In genomic region chr7:137592232-137592896, GRCh38 we compare ENCODE assay signal across 8 cellular contexts.
DNase-seq lines count a peak whose midpoint lies in the region; ATAC-seq and TF ChIP-seq lines count a peak whose summit lies in the region.

No MANE protein-coding gene starts in this region.

- TF ChIP-seq CTCF in AG10803 (conservative IDR thresholded peaks at IDR 0.05; ENCODE audit: low read length) (peak; percentile 97), testis (IDR thresholded peaks at IDR 0.05) (peak; percentile 29 to 68 (median 47))

- DNase-seq in AG10803 (ENCODE audit: low read depth) (peak; percentile 77), NCI-H524 (lab: John Stamatoyannopoulos, UW) (peak; percentile 55 to 79), brain pericyte (ENCODE audit: low read depth, low spot score) (peak; percentile 47), iPS-NIHi7 (ENCODE audit: extremely low spot score) (peak; percentile 80), testis (peak; percentile 77)
- no peak for DNase-seq in activated CD8-positive, alpha-beta memory T cell treated with anti-CD3 and anti-CD28 coated beads for 24 hours

- no peak overlapping the region for H3K27ac ChIP-seq in testis

- H3K36me3 ChIP-seq in testis (ENCODE audit: low read depth, missing control alignments): no peaks in the 10 kb centered on the region

- H3K9me3 ChIP-seq in testis: no peaks in the 10 kb centered on the region

- 38 to 51% methylated on average over 6 of the region's 6 CpGs for WGBS in testis, 2 donors

- intact Hi-C loops in testis (cut with DNase I; ENCODE audit: low total_unique reads): no loop called here

- TF ChIP-seq POLR2A in testis (IDR thresholded peaks at IDR 0.05): no peak

- ATAC-seq in GM18520 (IDR thresholded peaks at IDR 0.05; ENCODE audit: unreplicated experiment) (peak; percentile 64), HG03342 (IDR thresholded peaks at IDR 0.05; ENCODE audit: unreplicated experiment) (peak; percentile 69)

- H3K27me3 ChIP-seq in testis: no peaks in the 10 kb centered on the region

- no peak overlapping the region for H3K4me3 ChIP-seq in AG10803 (ENCODE audit: low read length)
- no peak overlapping the region for H3K4me3 ChIP-seq in testis

- H3K4me1 ChIP-seq in testis: peaks cover 5% of the 10 kb centered on the region
